ENCODE assay signal across 19 cellular contexts in the genomic region with DNA sequence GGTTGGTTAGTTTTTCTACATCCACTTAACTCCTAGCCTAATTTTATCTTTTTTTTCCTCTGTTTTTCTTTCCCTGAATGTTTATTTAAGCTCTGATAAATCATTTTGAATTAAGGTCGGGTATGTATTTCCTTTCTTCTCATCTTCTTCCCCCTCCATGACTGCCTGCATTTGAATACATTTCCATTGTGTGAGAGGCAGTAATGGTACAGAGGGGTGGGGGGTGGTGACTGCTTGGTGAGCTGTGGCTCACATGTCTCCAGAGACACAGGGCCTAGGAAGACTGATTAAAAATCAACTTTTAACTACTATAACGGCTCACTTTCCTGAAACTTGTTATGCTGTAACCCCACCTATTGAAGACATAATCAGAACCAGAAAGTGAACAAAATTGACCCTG. TPM values are rescaled to one million over a fixed set of nuclear protein-coding genes. Genes with fewer than 3 reads are reported as not detected.
DNase-seq lines count a peak whose midpoint lies in the region; ATAC-seq, FAIRE-seq and TF ChIP-seq lines count a peak whose summit lies in the region.
"Had no signal": no experiment of that assay in that cellular context is flagged by ENCODE, and none has a peak within 500 bp of the region (broad histone marks: within the 10 kb centered on the region; RNA-seq: fewer than 3 reads in every experiment).

No MANE protein-coding gene starts in this region.

- 0 out of 2 replicates have a peak, but pooled peaks cover 4% of the 10 kb centered on the region for H3F3A ChIP-seq in GM23338 (replicated peaks; ENCODE audit: low read depth)

- ATAC-seq in GM23338 = peak; percentile 73
- ATAC-seq: activated T-cell treated with anti-CD3 and anti-CD28 coated beads, Interleukin-2, amount 50 U/mL, for 72 hours had no signal

- H3K9me3 Mint-ChIP-seq in GM23338 = no peaks in the 10 kb centered on the region
- H3K9me3 Mint-ChIP-seq: activated naive CD4-positive, alpha-beta T cell treated with anti-CD3 and anti-CD28 coated beads for 36 hours; activated T-cell treated with anti-CD3 and anti-CD28 coated beads, Interleukin-2, amount 50 U/mL, for 72 hours; T-helper 1 cell treated with Interleukin-12 subunit alpha and Interleukin-12 subunit beta and Interleukin-4 antibody, amounts not matched to agents 30 μg/mL and 1 μg/mL, for 36 hours had no signal

- DNase-seq in GM23338 (ENCODE audit: low spot score) = no peak
- no peak for DNase-seq in substantia nigra (lab: John Stamatoyannopoulos, UW)
- no peak for DNase-seq in kidney
- DNase-seq in GM03348 (ENCODE audit: low spot score) = no peak
- DNase-seq in NCI-H128 (lab: John Stamatoyannopoulos, UW; ENCODE audit: unreplicated experiment) = no peak
- DNase-seq: activated CD4-positive, alpha-beta T cell treated with anti-CD3 and anti-CD28 coated beads for 4 hours; activated naive CD4-positive, alpha-beta T cell treated with anti-CD3 and anti-CD28 coated beads for 36 hours; activated T-cell treated with anti-CD3 and anti-CD28 coated beads, Interleukin-2, amount 50 U/mL, for 72 hours; amniotic stem cell; CD4-positive, CD25-positive, alpha-beta regulatory T cell; central memory CD4-positive, alpha-beta T cell; dermis blood vessel endothelial cell; IMR-90; sigmoid colon had no signal

- H3K27ac ChIP-seq in GM23338 (ENCODE audit: low read depth) (no peak overlapping the region), OCI-LY3 (ENCODE audit: low read length) (no peak overlapping the region), iPS-20b (ENCODE audit: low read length) (no peak overlapping the region), substantia nigra (ENCODE audit: low read depth, low read length, poor library complexity, severe bottlenecking) (peak overlapping the region; percentile 51), kidney (ENCODE audit: low read depth in 2 of 2, low read length in 2 of 2) (no peak overlapping the region)
- H3K27ac ChIP-seq: epithelial cell of prostate, HL-60, sigmoid colon had no signal

- no peaks in the 10 kb centered on the region for H3K9me2 ChIP-seq in GM23338 (ENCODE audit: insufficient read depth)

- H3K4me1 ChIP-seq in GM23338 (ENCODE audit: insufficient read depth) = peaks cover 78% of the 10 kb centered on the region
- H3K4me1 ChIP-seq in OCI-LY3 (ENCODE audit: low read length) = peaks cover 55% of the 10 kb centered on the region
- H3K4me1 ChIP-seq in iPS-20b (ENCODE audit: insufficient read depth, low read length) = peaks cover 48% of the 10 kb centered on the region
- H3K4me1 ChIP-seq in kidney (ENCODE audit: control insufficient read depth in 1 of 2, insufficient read depth in 1 of 2, low read depth in 1 of 2, low read length in 2 of 2) = peaks cover 0 to 3% of the 10 kb centered on the region in 2 donors

- H2AFZ ChIP-seq in GM23338 (no peak overlapping the region), OCI-LY3 (ENCODE audit: low read depth, low read length) (no peak overlapping the region)

- no peaks in the 10 kb centered on the region for H3K36me3 ChIP-seq in GM23338 (ENCODE audit: insufficient read depth)
- H3K36me3 ChIP-seq in OCI-LY3 (replicated peaks; ENCODE audit: low read depth, low read length) = no peaks in the 10 kb centered on the region
- H3K36me3 ChIP-seq in iPS-20b (ENCODE audit: insufficient read depth, low read depth, low read length) = no peaks in the 10 kb centered on the region
- H3K36me3 ChIP-seq in kidney (ENCODE audit: control insufficient read depth in 1 of 2, insufficient read depth in 2 of 2, low read length in 2 of 2) = no peaks in the 10 kb centered on the region
- H3K36me3 ChIP-seq: sigmoid colon had no signal

- peaks cover 97% of the 10 kb centered on the region for H3K79me2 ChIP-seq in GM23338 (replicated peaks; ENCODE audit: insufficient read depth)
- peaks cover 55% of the 10 kb centered on the region for H3K79me2 ChIP-seq in OCI-LY3 (ENCODE audit: low read length)

- intact Hi-C loops in kidney (cut with DNase I) = no loop called here

- H3K36me3 Mint-ChIP-seq in GM23338 (ENCODE audit: low read depth) = no peaks in the 10 kb centered on the region
- H3K36me3 Mint-ChIP-seq: CD4-positive, CD25-positive, alpha-beta regulatory T cell had no signal

- H3K4me3 Mint-ChIP-seq in GM23338 = no peak overlapping the region
- H3K4me3 Mint-ChIP-seq: activated naive CD4-positive, alpha-beta T cell treated with anti-CD3 and anti-CD28 coated beads for 36 hours; activated T-cell treated with anti-CD3 and anti-CD28 coated beads, Interleukin-2, amount 50 U/mL, for 72 hours; CD4-positive, CD25-positive, alpha-beta regulatory T cell; T-helper 1 cell treated with Interleukin-12 subunit alpha and Interleukin-12 subunit beta and Interleukin-4 antibody, amounts not matched to agents 30 μg/mL and 1 μg/mL, for 36 hours had no signal

- H3K4me2 ChIP-seq in GM23338 = peak overlapping the region; percentile 50
- peak overlapping the region; percentile 73 for H3K4me2 ChIP-seq in OCI-LY3 (ENCODE audit: low read length)

- peaks cover 5% of the 10 kb centered on the region for H3K27me3 Mint-ChIP-seq in GM23338 (ENCODE audit: insufficient read depth, low read depth, poor library complexity)

- H3K27me3 ChIP-seq in GM23338 (ENCODE audit: insufficient read depth) (no peaks in the 10 kb centered on the region), OCI-LY3 (ENCODE audit: low read depth, low read length) (no peaks in the 10 kb centered on the region), iPS-20b (ENCODE audit: insufficient read depth, low read length) (no peaks in the 10 kb centered on the region)
- H3K27me3 ChIP-seq: sigmoid colon had no signal

- H3K4me3 ChIP-seq in GM23338 (peak overlapping the region; percentile 21; the same call in 1 of the 2 replicates), OCI-LY3 (ENCODE audit: low read length) (no peak overlapping the region), iPS-20b (ENCODE audit: low read length) (no peak overlapping the region), kidney (ENCODE audit: low read length in 2 of 2) (no peak overlapping the region)
- H3K4me3 ChIP-seq: sigmoid colon had no signal

- H3K9ac ChIP-seq in OCI-LY3 (ENCODE audit: low read length) (no peak overlapping the region), iPS-20b (ENCODE audit: low read depth, low read length) (peak overlapping the region; percentile 49; the same call in 1 of the 2 replicates), kidney (ENCODE audit: low read length in 2 of 2) (no peak overlapping the region)

- peaks cover 71% of the 10 kb centered on the region for H3K4me1 Mint-ChIP-seq in GM23338

- TF ChIP-seq CTCF in GM23338 (conservative IDR thresholded peaks at IDR 0.05; ENCODE audit: low read depth in 2 of 2) (no peak), OCI-LY3 (IDR thresholded peaks at IDR 0.05; ENCODE audit: low read depth, low read length) (0 out of 2 replicates have a peak, but pooled peaks have one; percentile 12), kidney (IDR thresholded peaks at IDR 0.05; ENCODE audit: borderline replicate concordance, extremely low read depth, insufficient read depth) (no peak)

- FAIRE-seq in kidney (lab: Jason Lieb, UNC) = no peak

- H3K27ac Mint-ChIP-seq in GM23338 = peak overlapping the region; percentile 78
- H3K27ac Mint-ChIP-seq: activated naive CD4-positive, alpha-beta T cell treated with anti-CD3 and anti-CD28 coated beads for 36 hours; activated T-cell treated with anti-CD3 and anti-CD28 coated beads, Interleukin-2, amount 50 U/mL, for 72 hours; T-helper 1 cell treated with Interleukin-12 subunit alpha and Interleukin-12 subunit beta and Interleukin-4 antibody, amounts not matched to agents 30 μg/mL and 1 μg/mL, for 36 hours had no signal

- H3K9me3 ChIP-seq in OCI-LY3 (ENCODE audit: insufficient read depth, low read length) (no peaks in the 10 kb centered on the region), iPS-20b (ENCODE audit: insufficient read depth, low read depth, low read length) (no peaks in the 10 kb centered on the region), kidney (ENCODE audit: control insufficient read depth in 1 of 2, low read length in 2 of 2) (no peaks in the 10 kb centered on the region)
- H3K9me3 ChIP-seq: sigmoid colon had no signal

- H4K20me1 ChIP-seq in GM23338 (replicated peaks; ENCODE audit: insufficient read depth) (peaks cover 6% of the 10 kb centered on the region; the same call in 1 of the 2 replicates), OCI-LY3 (ENCODE audit: insufficient read depth, low read length) (peaks cover 51% of the 10 kb centered on the region)

TF ChIP-seq in GM23338, 12 proteins besides CTCF, POLR2A, EP300 and RAD21 (continues in another document):
- TF ChIP-seq EZH2phosphoT487 (IDR thresholded peaks at IDR 0.05; ENCODE audit: unreplicated experiment) (no peak), ZNF114 (CRISPR knock-in tag; IDR thresholded peaks at IDR 0.05) (no peak)
- TF ChIP-seq, protein P1, sequence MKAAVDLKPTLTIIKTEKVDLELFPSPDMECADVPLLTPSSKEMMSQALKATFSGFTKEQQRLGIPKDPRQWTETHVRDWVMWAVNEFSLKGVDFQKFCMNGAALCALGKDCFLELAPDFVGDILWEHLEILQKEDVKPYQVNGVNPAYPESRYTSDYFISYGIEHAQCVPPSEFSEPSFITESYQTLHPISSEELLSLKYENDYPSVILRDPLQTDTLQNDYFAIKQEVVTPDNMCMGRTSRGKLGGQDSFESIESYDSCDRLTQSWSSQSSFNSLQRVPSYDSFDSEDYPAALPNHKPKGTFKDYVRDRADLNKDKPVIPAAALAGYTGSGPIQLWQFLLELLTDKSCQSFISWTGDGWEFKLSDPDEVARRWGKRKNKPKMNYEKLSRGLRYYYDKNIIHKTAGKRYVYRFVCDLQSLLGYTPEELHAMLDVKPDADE (IDR thresholded peaks at IDR 0.05) = no peak

RNA-seq across cellular contexts. Expression of a gene that starts 58.0 kb away (rescaled TPM):
- 60.5 and 72.3 TPM in 2 replicates for total RNA-seq in GM23338 (2014; rRNA removed; shearing (Covaris generic))
- polyA plus RNA-seq in GM23338 (2016; fragmentation: Nextera tagmentation; extraction: Ambion mirVana) (36.2 and 40.7 TPM in 2 replicates), kidney (ENCODE audit: insufficient read depth, low read depth, low replicate concordance) (95.7 TPM)
- total RNA-seq in kidney = 90.8 TPM
